ENCODE assay signal across 4 cellular contexts in genomic region chr16:15409476-15409875, GRCh38. TPM values are rescaled to one million over a fixed set of nuclear protein-coding genes. Genes with fewer than 3 reads are reported as not detected.
"Had no signal": no experiment of that assay in that cellular context is flagged by ENCODE, and none has a peak within 500 bp of the region (broad histone marks: within the 10 kb centered on the region; RNA-seq: fewer than 3 reads in every experiment).

No MANE protein-coding gene starts in this region.

RNA-seq across cellular contexts. Expression of gene MPV17L, which starts 13.9 kb away (rescaled TPM):
- total RNA-seq: RPMI7951, SJCRH30, SK-MEL-5 had no signal

RNA-seq across cellular contexts. Expression of gene BMERB1, which starts 24.9 kb away (rescaled TPM):
- total RNA-seq: OCI-LY7 had no signal
